In genomic region chr7:3897430-3898385, GRCh38 we compare ENCODE assay signal across 8 cellular contexts.
DNase-seq lines count a peak whose midpoint lies in the region; ATAC-seq, FAIRE-seq and TF ChIP-seq lines count a peak whose summit lies in the region.

No MANE protein-coding gene starts in this region.

- CTCF ChIA-PET in K562 (lab: Yijun Ruan, JAX; ENCODE audit: low intra/inter-chr PET ratio) = interaction anchor here (0.5 to 0.9 kb wide), 2 partner anchors 123 to 1033 kb away, joined by 3 to 7 read pairs; no protein-coding TSS in a partner anchor

- H3K4me2 ChIP-seq in K562 (ENCODE audit: insufficient read depth, low read length) = no peak overlapping the region

- no peaks in the 10 kb centered on the region; the same call in 1 of the 2 replicates for H4K20me1 ChIP-seq in K562 (replicated peaks; ENCODE audit: control insufficient read depth, insufficient read depth, low read length)

- no peaks in the 10 kb centered on the region for H3K36me3 ChIP-seq in K562 (ENCODE audit: control insufficient read depth, insufficient read depth, low read length)
- H3K36me3 ChIP-seq in kidney epithelial cell (ENCODE audit: control insufficient read depth, insufficient read depth, low read length) = no peaks in the 10 kb centered on the region

- BruUV-seq in K562 (replicated peaks; lab: Mats Ljungman, UMichigan) = no TSS peak

- no peak overlapping the region for H3K27ac ChIP-seq in K562 (ENCODE audit: extremely low read depth, low read depth, low read length)

- no peak for TF ChIP-seq EP300 in K562 (IDR thresholded peaks at IDR 0.05; ENCODE audit: low read length)

- peaks cover 3% of the 10 kb centered on the region for H3K9me1 ChIP-seq in K562 (ENCODE audit: control insufficient read depth, insufficient read depth, low read length)

- no peaks in the 10 kb centered on the region for H3K79me2 ChIP-seq in K562 (ENCODE audit: control insufficient read depth, insufficient read depth, low read length)

- H3K9ac ChIP-seq in K562 (ENCODE audit: insufficient read depth in 1 of 2, low read depth in 2 of 2, low read length in 2 of 2) = no peak overlapping the region

- intact Hi-C loops in K562 (cut with micrococcal nuclease) = no loop called here

- H3K27me3 ChIP-seq in K562 (ENCODE audit: control insufficient read depth in 2 of 2, insufficient read depth in 2 of 2, low read length in 2 of 2) (peaks cover 8 to 14% of the 10 kb centered on the region in 2 experiments; a peak in 4 of 5 replicates), kidney epithelial cell (ENCODE audit: control insufficient read depth, insufficient read depth, low read length) (no peaks in the 10 kb centered on the region)

- peak; percentile 8 for DNase-seq in EH (ENCODE audit: low read depth)
- peak; percentile 67 for DNase-seq in SK-MEL-5 (ENCODE audit: low read depth, low spot score)
- DNase-seq in K562 (ENCODE audit: extremely low read depth in 1 of 4, low spot score in 3 of 4) = peak; percentile 27 to 57 (median 46)
- DNase-seq in kidney epithelial cell (ENCODE audit: low read depth) = no peak
- DNase-seq in stimulated activated CD4-positive, alpha-beta T cell treated with anti-CD3 and anti-CD28 coated beads, TNF-alpha, amount 100 ng/mL, for 24 hours (ENCODE audit: low read depth in 3 of 3) = peak; percentile 11 to 31 (median 22)
- DNase-seq in AG08395 (ENCODE audit: low spot score) = no peak
- no peak for DNase-seq in NCI-H1436 treated with DMSO at 0.1 percent for 48 hours (lab: John Stamatoyannopoulos, UW)

- peak; percentile 48 to 56 for TF ChIP-seq RAD21 in K562 (CRISPR knock-in tag; conservative IDR thresholded peaks at IDR 0.05 in 1 of 2, IDR thresholded peaks at IDR 0.05 in 1 of 2)

- peak; percentile 55 for ATAC-seq in HG03378 (IDR thresholded peaks at IDR 0.05; ENCODE audit: unreplicated experiment)
- peak; percentile 62 for ATAC-seq in K562

- H3K4me3 ChIP-seq in K562 = no peak overlapping the region
- H3K4me3 ChIP-seq in kidney epithelial cell (ENCODE audit: low read depth, low read length) = no peak overlapping the region

- POLR2A ChIA-PET in K562 (lab: Yijun Ruan, JAX) = no interaction called here

- TF ChIP-seq POLR2A in K562 (conservative IDR thresholded peaks at IDR 0.05) = no peak

- peak; percentile 88 for FAIRE-seq in K562 (lab: Jason Lieb, UNC)

- in situ Hi-C loops in SK-MEL-5 (cut with HindIII; ENCODE audit: low pct_unique_long_range_greater_than_20kb, low sequenced_read_pairs) = no loop called here
- in situ Hi-C loops in K562 (cut with MboI) = loop anchor here (25.0 kb wide), 1 partner anchor 1035 kb away; no protein-coding TSS in a partner anchor

- H3K4me1 ChIP-seq in K562 (replicated peaks in 1 of 2; ENCODE audit: control insufficient read depth in 2 of 2, insufficient read depth in 2 of 2, low read length in 2 of 2) = no peaks in the 10 kb centered on the region

- 1% methylated on average over 10 of the region's 10 CpGs for WGBS in K562 (ENCODE audit: insufficient coverage, low coverage, missing lambda C conversion rate)

- TF ChIP-seq CTCF in K562 (IDR thresholded peaks at IDR 0.05 in 2 of 3, conservative IDR thresholded peaks at IDR 0.05 in 1 of 3; ENCODE audit: insufficient read depth in 2 of 3, low read depth in 1 of 3, low read length in 3 of 3) (peak; percentile 56 to 74 (median 72); a peak in 5 of 6 replicates), kidney epithelial cell (IDR thresholded peaks at IDR 0.05; ENCODE audit: insufficient read depth, low read length, poor library complexity, severe bottlenecking) (peak; percentile 78)

- no peak overlapping the region for H2AFZ ChIP-seq in K562 (ENCODE audit: low read depth, low read length)

- H3K9me3 ChIP-seq in K562 (replicated peaks; ENCODE audit: control insufficient read depth, insufficient read depth, low read depth, low read length) = no peaks in the 10 kb centered on the region

TF ChIP-seq in K562, 482 proteins besides CTCF, POLR2A, EP300 and RAD21:
- TF ChIP-seq PKNOX1 (IDR thresholded peaks at IDR 0.05) (peak; percentile 45; the same call in 1 of the 2 replicates), ZNF431 (CRISPR knock-in tag; IDR thresholded peaks at IDR 0.05) (no peak), ZNF512 (tag; IDR thresholded peaks at IDR 0.05) (peak; percentile 82), SMC3 (conservative IDR thresholded peaks at IDR 0.05; ENCODE audit: insufficient read depth, low read depth, low read length) (peak; percentile 57), MCM7 (IDR thresholded peaks at IDR 0.05) (no peak)

Comparison
In these comparisons a context has a peak if more than half of its experiments do, and no peak if none do; other contexts are left out.
1. DNase-seq: peak in EH (single experiment), SK-MEL-5 (single experiment), K562 (4 of 4) and stimulated activated CD4-positive, alpha-beta T cell treated with anti-CD3 and anti-CD28 coated beads, TNF-alpha, amount 100 ng/mL, for 24 hours (3 of 3); none in kidney epithelial cell (single experiment), AG08395 (single experiment) and NCI-H1436 treated with DMSO at 0.1 percent for 48 hours (single experiment).